In genomic region chr21:14959343-14959742, GRCh38 we compare ENCODE assay signal across 18 cellular contexts.
DNase-seq lines count a peak whose midpoint lies in the region; ATAC-seq, FAIRE-seq and TF ChIP-seq lines count a peak whose summit lies in the region.
"Had no signal": no experiment of that assay in that cellular context is flagged by ENCODE, and none has a peak within 500 bp of the region (broad histone marks: within the 10 kb centered on the region; RNA-seq: fewer than 3 reads in every experiment).

No MANE protein-coding gene starts in this region.

- H4K20me1 ChIP-seq in GM23248 (ENCODE audit: insufficient read depth), result no peaks in the 10 kb centered on the region
- peaks cover 11% of the 10 kb centered on the region for H4K20me1 ChIP-seq in astrocyte (ENCODE audit: insufficient read depth, low read length)

- no peak for FAIRE-seq in astrocyte (lab: Jason Lieb, UNC)
- FAIRE-seq: G401.6, GM12892, GM19239, H1 had no signal

- H3K4me1 ChIP-seq in GM23248 (ENCODE audit: insufficient read depth) (peaks cover 48% of the 10 kb centered on the region), astrocyte (ENCODE audit: insufficient read depth, low read length) (peaks cover 10% of the 10 kb centered on the region)
- H3K4me1 ChIP-seq: HAP-1 had no signal

- H3K9me2 ChIP-seq in GM23248 (ENCODE audit: insufficient read depth), result peaks cover 4% of the 10 kb centered on the region; the same call in 1 of the 2 replicates

- intact Hi-C loops in left colon (cut with DNase I, micrococcal nuclease), result no loop called here

- H3K27ac ChIP-seq in GM23248, result no peak overlapping the region
- no peak overlapping the region for H3K27ac ChIP-seq in astrocyte (ENCODE audit: low read depth, low read length)
- H3K27ac ChIP-seq: BLaER1 treated with 17β-estradiol and CSF1 and Interleukin-3, amounts not matched to agents 10 nM and 100 nM had no signal

- DNase-seq in AG10803 (ENCODE audit: low read depth) (peak; percentile 44), GM23248 (peak; percentile 27), astrocyte (ENCODE audit: low read depth) (peak; percentile 29), left colon (no peak), HuH-7 (ENCODE audit: low spot score) (no peak), NCI-H2107 (lab: John Stamatoyannopoulos, UW) (no peak), KG1 (lab: John Stamatoyannopoulos, UW) (no peak)
- no peak for DNase-seq in stimulated activated naive CD4-positive, alpha-beta T cell treated with Interleukin-2 at 50 U/mL for 16 hours (lab: John Stamatoyannopoulos, UW)
- DNase-seq: 8988T; CD4-positive, CD25-positive, alpha-beta regulatory T cell; DMS53 had no signal

- peaks cover 17% of the 10 kb centered on the region for H3K4me1 Mint-ChIP-seq in astrocyte (ENCODE audit: low read depth, unreplicated experiment)
- H3K4me1 Mint-ChIP-seq: CD4-positive, CD25-positive, alpha-beta regulatory T cell had no signal

- H3K36me3 ChIP-seq in GM23248 (ENCODE audit: low read depth) (peaks cover 16% of the 10 kb centered on the region), astrocyte (ENCODE audit: insufficient read depth, low read length) (peaks cover 6% of the 10 kb centered on the region)
- H3K36me3 ChIP-seq: HAP-1 had no signal

- H3K27me3 Mint-ChIP-seq in astrocyte (ENCODE audit: low read depth, unreplicated experiment), result no peaks in the 10 kb centered on the region
- H3K27me3 Mint-ChIP-seq: IgD-negative memory B cell had no signal

- TF ChIP-seq CTCF in AG10803 (conservative IDR thresholded peaks at IDR 0.05; ENCODE audit: low read length) (no peak), astrocyte (IDR thresholded peaks at IDR 0.05; ENCODE audit: insufficient read depth, low read depth, low read length) (no peak)

- no peak overlapping the region for H3K4me3 Mint-ChIP-seq in astrocyte (ENCODE audit: unreplicated experiment)
- H3K4me3 Mint-ChIP-seq: CD4-positive, CD25-positive, alpha-beta regulatory T cell; IgD-negative memory B cell had no signal

- WGBS in GM23248 (ENCODE audit: low coverage in 1 of 2, low lambda C conversion rate in 2 of 2, missing lambda C conversion rate in 2 of 2), 2 experiments, result 46 to 47% methylated on average over 3 of the region's 3 CpGs

- H3K9me3 ChIP-seq in GM23248 (ENCODE audit: low read depth), result no peaks in the 10 kb centered on the region
- H3K9me3 ChIP-seq in astrocyte (ENCODE audit: insufficient read depth, low read depth, low read length), result no peaks in the 10 kb centered on the region
- H3K9me3 ChIP-seq: BLaER1 treated with 17β-estradiol and CSF1 and Interleukin-3, amounts not matched to agents 10 nM and 100 nM; HAP-1 had no signal

- no peak overlapping the region for H3K4me3 ChIP-seq in AG10803 (ENCODE audit: low read length)
- no peak overlapping the region for H3K4me3 ChIP-seq in GM23248
- no peak overlapping the region for H3K4me3 ChIP-seq in astrocyte (ENCODE audit: insufficient read depth, low read depth, low read length)
- H3K4me3 ChIP-seq: BLaER1 treated with 17β-estradiol and CSF1 and Interleukin-3, amounts not matched to agents 10 nM and 100 nM; HAP-1 had no signal

- ATAC-seq in left colon, result peak; percentile 12

- H3K36me3 Mint-ChIP-seq in astrocyte (ENCODE audit: low read depth, unreplicated experiment), result peaks cover under 1% of the 10 kb centered on the region
- H3K36me3 Mint-ChIP-seq: CD4-positive, CD25-positive, alpha-beta regulatory T cell had no signal

- H3K27ac Mint-ChIP-seq in astrocyte (ENCODE audit: unreplicated experiment), result peak overlapping the region; percentile 15
- H3K27ac Mint-ChIP-seq: IgD-negative memory B cell had no signal

- no peak overlapping the region for H3K9ac ChIP-seq in GM23248
- H3K9ac ChIP-seq in astrocyte (ENCODE audit: low read length), result no peak overlapping the region
- H3K9ac ChIP-seq: BLaER1 treated with 17β-estradiol and CSF1 and Interleukin-3, amounts not matched to agents 10 nM and 100 nM had no signal

- no peaks in the 10 kb centered on the region for H3K27me3 ChIP-seq in GM23248 (replicated peaks; ENCODE audit: insufficient read depth)
- H3K27me3 ChIP-seq in astrocyte (ENCODE audit: insufficient read depth, low read length), result no peaks in the 10 kb centered on the region
- H3K27me3 ChIP-seq: BLaER1 treated with 17β-estradiol and CSF1 and Interleukin-3, amounts not matched to agents 10 nM and 100 nM had no signal

- peaks cover 47% of the 10 kb centered on the region for H3F3A ChIP-seq in GM23248 (ENCODE audit: insufficient read depth)

- H3K4me2 ChIP-seq in GM23248 (ENCODE audit: unreplicated experiment) (no peak overlapping the region), astrocyte (ENCODE audit: low read length) (no peak overlapping the region)
- H3K4me2 ChIP-seq: BLaER1 treated with 17β-estradiol and CSF1 and Interleukin-3, amounts not matched to agents 10 nM and 100 nM had no signal

- H3K79me2 ChIP-seq in GM23248 (ENCODE audit: insufficient read depth), result peaks cover 36% of the 10 kb centered on the region
- peaks cover 10% of the 10 kb centered on the region for H3K79me2 ChIP-seq in astrocyte (ENCODE audit: insufficient read depth, low read length)

- in situ Hi-C loops in GM23248 (cut with MboI), result no loop called here

- H3K9me3 Mint-ChIP-seq in astrocyte (ENCODE audit: unreplicated experiment), result no peaks in the 10 kb centered on the region
- H3K9me3 Mint-ChIP-seq: IgD-negative memory B cell had no signal

- H2AFZ ChIP-seq in GM23248 (no peak overlapping the region), astrocyte (ENCODE audit: low read depth, low read length) (no peak overlapping the region)

Comparison
In these comparisons a context has a peak if more than half of its experiments do, and no peak if none do; other contexts are left out.
1. DNase-seq: peak in AG10803 (single experiment), GM23248 (single experiment) and astrocyte (single experiment); none in left colon (0 of 2), HuH-7 (single experiment), stimulated activated naive CD4-positive, alpha-beta T cell treated with Interleukin-2 at 50 U/mL for 16 hours (single experiment), NCI-H2107 (single experiment) and KG1 (single experiment).